In genomic region chr2:133360882-133361281, GRCh38 we compare ENCODE assay signal across 19 cellular contexts.
A peak's percentile ranks its signal among the peaks of the same experiment; 100 is the strongest.
DNase-seq lines count a peak whose midpoint lies in the region; ATAC-seq and TF ChIP-seq lines count a peak whose summit lies in the region.
"Had no signal": no experiment of that assay in that cellular context is flagged by ENCODE, and none has a peak within 500 bp of the region (broad histone marks: within the 10 kb centered on the region; RNA-seq: fewer than 3 reads in every experiment).

No MANE protein-coding gene starts in this region.

- DNase-seq in OCI-M1 (lab: John Stamatoyannopoulos, UW) (peak; percentile 33), testis (no peak), glomerular visceral epithelial cell (ENCODE audit: extremely low spot score) (no peak)
- no peak for DNase-seq in effector memory CD8-positive, alpha-beta T cell
- DNase-seq: activated CD4-positive, alpha-beta T cell treated with anti-CD3 and anti-CD28 coated beads for 1 hour; effector CD8-positive, alpha-beta T cell; hypothalamus; KG1; left colon; NCI-H1417 treated with DMSO at 0.1 percent for 48 hours; NCI-H345; occipital lobe; right cardiac atrium had no signal

- H3K4me3 Mint-ChIP-seq in effector memory CD8-positive, alpha-beta T cell: no peak overlapping the region
- H3K4me3 Mint-ChIP-seq: activated naive CD8-positive, alpha-beta T cell; B cell had no signal

- peaks cover 9% of the 10 kb centered on the region for H3K4me1 ChIP-seq in testis

- no peak for TF ChIP-seq POLR2A in testis (IDR thresholded peaks at IDR 0.05)

- H3K36me3 Mint-ChIP-seq in effector memory CD8-positive, alpha-beta T cell (ENCODE audit: insufficient read depth): no peaks in the 10 kb centered on the region
- H3K36me3 Mint-ChIP-seq: activated naive CD8-positive, alpha-beta T cell had no signal

- H3K9me3 Mint-ChIP-seq in effector memory CD8-positive, alpha-beta T cell: peaks cover 0 to 13% of the 10 kb centered on the region in 2 donors

- no peak overlapping the region for H3K4me3 ChIP-seq in testis
- H3K4me3 ChIP-seq: cardiac muscle cell had no signal

- no peak overlapping the region for H3K27ac ChIP-seq in testis
- H3K27ac ChIP-seq: cardiac muscle cell had no signal

- no peaks in the 10 kb centered on the region for H3K9me3 ChIP-seq in testis

- H3K27ac Mint-ChIP-seq in effector memory CD8-positive, alpha-beta T cell: no peak overlapping the region
- H3K27ac Mint-ChIP-seq: activated naive CD8-positive, alpha-beta T cell; B cell had no signal

- no peaks in the 10 kb centered on the region for H3K4me1 Mint-ChIP-seq in effector memory CD8-positive, alpha-beta T cell (ENCODE audit: low read depth in 2 of 2)
- H3K4me1 Mint-ChIP-seq: B cell had no signal

- intact Hi-C loops in testis (cut with DNase I; ENCODE audit: low total_unique reads): no loop called here

- WGBS in testis, 2 donors: 93 to 95% methylated on average over 1 of the region's 1 CpG

- H3K27me3 ChIP-seq in testis: no peaks in the 10 kb centered on the region
- H3K27me3 ChIP-seq: cardiac muscle cell had no signal

- ATAC-seq in GM18861 (IDR thresholded peaks at IDR 0.05; ENCODE audit: unreplicated experiment): peak; percentile 85
- peak; percentile 71 for ATAC-seq in GM19468 (IDR thresholded peaks at IDR 0.05; ENCODE audit: extremely low read depth, unreplicated experiment)
- peak; percentile 66 for ATAC-seq in HG03066 (IDR thresholded peaks at IDR 0.05; ENCODE audit: low read depth, unreplicated experiment)
- ATAC-seq in effector memory CD8-positive, alpha-beta T cell (replicated peaks): no peak
- ATAC-seq: left colon, right cardiac atrium had no signal

- no peak for TF ChIP-seq CTCF in testis (IDR thresholded peaks at IDR 0.05)

- H3K36me3 ChIP-seq in testis (ENCODE audit: low read depth, missing control alignments): no peaks in the 10 kb centered on the region
- H3K36me3 ChIP-seq: cardiac muscle cell had no signal

- no peaks in the 10 kb centered on the region for H3K27me3 Mint-ChIP-seq in effector memory CD8-positive, alpha-beta T cell
- H3K27me3 Mint-ChIP-seq: activated naive CD8-positive, alpha-beta T cell had no signal
